18 cellular contexts compared by ENCODE assay signal in genomic region chr22:45758603-45759002, GRCh38.
DNase-seq lines count a peak whose midpoint lies in the region; ATAC-seq lines count a peak whose summit lies in the region.
"Had no signal": no experiment of that assay in that cellular context is flagged by ENCODE, and none has a peak within 500 bp of the region (broad histone marks: within the 10 kb centered on the region; RNA-seq: fewer than 3 reads in every experiment).

No MANE protein-coding gene starts in this region.

- no peaks in the 10 kb centered on the region for H3K27me3 Mint-ChIP-seq in central memory CD8-positive, alpha-beta T cell

- in situ Hi-C loops in HAP-1 (cut with MboI; ENCODE audit: low sequenced_read_pairs), result no loop called here

- no peaks in the 10 kb centered on the region; the same call in 1 of the 2 replicates for H3K36me3 ChIP-seq in HAP-1 (replicated peaks)
- H3K36me3 ChIP-seq in muscle layer of colon (ENCODE audit: insufficient read depth, low read length), result no peaks in the 10 kb centered on the region

- DNase-seq in HAP-1 (ENCODE audit: low spot score in 2 of 2) (peak; percentile 78 to 96), NCI-H69 (lab: John Stamatoyannopoulos, UW) (peak; percentile 11), epidermal melanocyte (ENCODE audit: insufficient read length, low spot score) (no peak), posterior cingulate gyrus (no peak), D341Med (ENCODE audit: low spot score) (no peak)
- DNase-seq in central memory CD8-positive, alpha-beta T cell (ENCODE audit: low spot score in 2 of 2), result no peak
- DNase-seq in activated T-cell treated with anti-CD3 and anti-CD28 coated beads, Interleukin-2, amount 50 U/mL, for 1 hour, result no peak
- DNase-seq: C1 segment of cervical spinal cord, DMS79 treated with DMSO at 0.1 percent for 48 hours, IMR-90, Karpas-422, NCI-H1105, NCI-H2081, NCI-H2171 treated with DMSO at 0.1 percent for 48 hours, NCI-H446 treated with DMSO at 0.1 percent for 48 hours, OCI-M1, SJCRH30 had no signal

- H3K4me3 Mint-ChIP-seq in central memory CD8-positive, alpha-beta T cell, result no peak overlapping the region

- intact Hi-C loops in posterior cingulate gyrus (cut with DNase I), result no loop called here

- H3K9ac ChIP-seq in muscle layer of colon (ENCODE audit: low read length), result no peak overlapping the region

- H3K27ac ChIP-seq in muscle layer of colon (ENCODE audit: low read depth, low read length), result peak overlapping the region; percentile 31
- H3K27ac ChIP-seq: SJCRH30 had no signal

- peaks cover 7% of the 10 kb centered on the region for H3K36me3 Mint-ChIP-seq in central memory CD8-positive, alpha-beta T cell (ENCODE audit: insufficient read depth)

- H3K9me3 Mint-ChIP-seq in central memory CD8-positive, alpha-beta T cell, result no peaks in the 10 kb centered on the region

- H3K4me3 ChIP-seq in HAP-1, result no peak overlapping the region
- no peak overlapping the region for H3K4me3 ChIP-seq in muscle layer of colon (ENCODE audit: low read depth in 1 of 2, low read length in 2 of 2)
- H3K4me3 ChIP-seq: SJCRH30 had no signal

- ATAC-seq in central memory CD8-positive, alpha-beta T cell (replicated peaks; ENCODE audit: extremely low read depth, poor library complexity, severe bottlenecking), result no peak

- H3K9me3 ChIP-seq in HAP-1 (no peaks in the 10 kb centered on the region), muscle layer of colon (ENCODE audit: low read length) (no peaks in the 10 kb centered on the region)
- H3K9me3 ChIP-seq: SJCRH30 had no signal

- peak overlapping the region; percentile 12 for H3K27ac Mint-ChIP-seq in central memory CD8-positive, alpha-beta T cell (ENCODE audit: low read depth)

- no peaks in the 10 kb centered on the region for H3K27me3 ChIP-seq in HAP-1 (ENCODE audit: low read depth)
- no peaks in the 10 kb centered on the region for H3K27me3 ChIP-seq in muscle layer of colon (ENCODE audit: control insufficient read depth in 1 of 2, insufficient read depth in 2 of 2, low read length in 2 of 2)
- H3K27me3 ChIP-seq: SJCRH30 had no signal

- H3K4me1 ChIP-seq in HAP-1 (peaks cover 26% of the 10 kb centered on the region), muscle layer of colon (ENCODE audit: insufficient read depth, low read length) (peaks cover 48% of the 10 kb centered on the region)
- H3K4me1 ChIP-seq: SJCRH30 had no signal

- H3K4me1 Mint-ChIP-seq in central memory CD8-positive, alpha-beta T cell, result peaks cover 16% of the 10 kb centered on the region

Comparison
In these comparisons a context has a peak if more than half of its experiments do, and no peak if none do; other contexts are left out.
1. DNase-seq: peak in HAP-1 (2 of 2) and NCI-H69 (single experiment); none in central memory CD8-positive, alpha-beta T cell (0 of 2), epidermal melanocyte (single experiment), posterior cingulate gyrus (0 of 10), D341Med (single experiment) and activated T-cell treated with anti-CD3 and anti-CD28 coated beads, Interleukin-2, amount 50 U/mL, for 1 hour (single experiment).